15 cellular contexts compared by ENCODE assay signal in genomic region chr16:27595993-27596392, GRCh38.
"Had no signal": no experiment of that assay in that cellular context is flagged by ENCODE, and none has a peak within 500 bp of the region (broad histone marks: within the 10 kb centered on the region; RNA-seq: fewer than 3 reads in every experiment).

No MANE protein-coding gene starts in this region.

- H3K4me1 ChIP-seq: right atrium auricular region, tibial artery, vagina had no signal

- H3K4me3 Mint-ChIP-seq: activated CD8-positive, alpha-beta T cell treated with anti-CD3 and anti-CD28 coated beads for 36 hours; activated naive CD8-positive, alpha-beta T cell treated with anti-CD3 and anti-CD28 coated beads, Interleukin-2, amount 10 ng/mL, durations not matched to agents 7 days and 5 days; endodermal cell; immature natural killer cell; memory B cell had no signal

- ATAC-seq: activated CD8-positive, alpha-beta T cell treated with anti-CD3 and anti-CD28 coated beads for 36 hours; left lobe of liver had no signal

- H3K4me1 Mint-ChIP-seq: activated naive CD8-positive, alpha-beta T cell treated with anti-CD3 and anti-CD28 coated beads, Interleukin-2, amount 10 ng/mL, durations not matched to agents 7 days and 5 days; immature natural killer cell; memory B cell had no signal

- H3K36me3 ChIP-seq: right atrium auricular region, vagina had no signal

- H3K27me3 ChIP-seq: neutrophil, right atrium auricular region, tibial artery, vagina had no signal

- H3K27ac Mint-ChIP-seq: activated CD8-positive, alpha-beta T cell treated with anti-CD3 and anti-CD28 coated beads for 36 hours; activated naive CD8-positive, alpha-beta T cell treated with anti-CD3 and anti-CD28 coated beads, Interleukin-2, amount 10 ng/mL, durations not matched to agents 7 days and 5 days; endodermal cell; immature natural killer cell; memory B cell had no signal

- H3K36me3 Mint-ChIP-seq: activated naive CD8-positive, alpha-beta T cell treated with anti-CD3 and anti-CD28 coated beads, Interleukin-2, amount 10 ng/mL, durations not matched to agents 7 days and 5 days had no signal

- H3K27ac ChIP-seq: neutrophil, right atrium auricular region, skin epidermis, tibial artery, vagina had no signal

- H3K9me3 Mint-ChIP-seq: activated CD8-positive, alpha-beta T cell treated with anti-CD3 and anti-CD28 coated beads for 36 hours; activated naive CD8-positive, alpha-beta T cell treated with anti-CD3 and anti-CD28 coated beads, Interleukin-2, amount 10 ng/mL, durations not matched to agents 7 days and 5 days; endodermal cell; immature natural killer cell; memory B cell had no signal

- DNase-seq: activated CD4-positive, alpha-beta T cell treated with anti-CD3 and anti-CD28 coated beads for 4 hours; activated CD8-positive, alpha-beta memory T cell treated with anti-CD3 and anti-CD28 coated beads, Interleukin-2, amount 50 U/mL, for 4 hours; activated CD8-positive, alpha-beta T cell treated with anti-CD3 and anti-CD28 coated beads for 36 hours; activated naive CD8-positive, alpha-beta T cell treated with anti-CD3 and anti-CD28 coated beads, Interleukin-2, amount 10 ng/mL, durations not matched to agents 7 days and 5 days; endodermal cell; erythroblast; glutamatergic neuron; immature natural killer cell; tibial artery had no signal

- H3K9me3 ChIP-seq: neutrophil, right atrium auricular region, tibial artery, vagina had no signal

- H3K27me3 Mint-ChIP-seq: activated CD8-positive, alpha-beta T cell treated with anti-CD3 and anti-CD28 coated beads for 36 hours; activated naive CD8-positive, alpha-beta T cell treated with anti-CD3 and anti-CD28 coated beads, Interleukin-2, amount 10 ng/mL, durations not matched to agents 7 days and 5 days; memory B cell had no signal

- H3K4me3 ChIP-seq: right atrium auricular region, skin epidermis, tibial artery, vagina had no signal
